ENCODE assay signal across 10 cellular contexts in the genomic region with DNA sequence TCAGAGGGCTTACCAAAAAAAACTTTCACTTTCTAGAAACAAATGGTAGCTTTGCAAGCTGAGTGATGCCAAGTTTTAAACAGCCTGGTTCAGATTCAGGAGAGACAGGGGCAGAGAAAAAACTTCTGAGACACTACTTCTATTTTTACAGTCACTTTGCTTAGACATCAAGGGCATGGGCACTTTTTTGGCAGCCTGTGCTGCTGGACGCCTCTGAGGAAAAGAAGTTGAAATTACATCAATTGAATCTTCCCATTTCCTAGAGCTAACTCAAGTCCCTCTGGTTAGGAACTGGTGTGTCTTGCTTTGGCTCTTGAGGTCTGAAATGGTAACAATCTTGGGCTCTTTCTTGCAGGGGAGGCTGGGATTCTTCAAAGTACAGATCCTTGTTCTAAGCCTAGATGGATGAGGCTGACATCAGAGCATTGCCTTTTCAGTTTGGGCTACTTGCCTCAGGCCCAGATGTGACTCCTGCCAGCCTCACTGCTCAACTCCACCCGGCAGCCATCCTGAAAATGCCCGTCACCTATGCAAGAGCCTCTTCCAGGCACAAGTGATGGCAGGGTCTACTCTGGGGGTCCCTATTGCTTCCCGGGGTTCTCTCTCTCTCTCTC.
DNase-seq lines count a peak whose midpoint lies in the region; ATAC-seq and TF ChIP-seq lines count a peak whose summit lies in the region.
"Had no signal": no experiment of that assay in that cellular context is flagged by ENCODE, and none has a peak within 500 bp of the region (broad histone marks: within the 10 kb centered on the region; RNA-seq: fewer than 3 reads in every experiment).

No MANE protein-coding gene starts in this region.

- no peaks in the 10 kb centered on the region for H3K9me3 Mint-ChIP-seq in GM23338
- H3K9me3 Mint-ChIP-seq in activated T-helper 17 cell treated with anti-CD3 and anti-CD28 coated beads, Interleukin-2, amount 50 U/mL, for 72 hours = peaks cover 4% of the 10 kb centered on the region
- peaks cover 0 to 14% (median 2%) of the 10 kb centered on the region in 11 donors for H3K9me3 Mint-ChIP-seq in naive thymus-derived CD4-positive, alpha-beta T cell

- no peak overlapping the region for H2AFZ ChIP-seq in GM23338

- H3K36me3 Mint-ChIP-seq in GM23338 (ENCODE audit: low read depth) = no peaks in the 10 kb centered on the region; the same call in 2 of the 3 replicates
- H3K36me3 Mint-ChIP-seq in activated T-helper 17 cell treated with anti-CD3 and anti-CD28 coated beads, Interleukin-2, amount 50 U/mL, for 72 hours (ENCODE audit: low read depth) = peaks cover 9% of the 10 kb centered on the region
- H3K36me3 Mint-ChIP-seq in naive thymus-derived CD4-positive, alpha-beta T cell = peaks cover 13 to 22% (median 15%) of the 10 kb centered on the region in 5 donors

- CTCF ChIA-PET in naive thymus-derived CD4-positive, alpha-beta T cell (lab: Charles Lee) = interaction anchor here (0.6 kb wide), 1 partner anchor 361 kb away, joined by 3 read pairs; no protein-coding TSS in a partner anchor

- POLR2A ChIA-PET in naive thymus-derived CD4-positive, alpha-beta T cell (lab: Charles Lee) = interaction anchor here (1.3 kb wide), 1 partner anchor 262 kb away, joined by 3 read pairs; no protein-coding TSS in a partner anchor

- peaks cover 30% of the 10 kb centered on the region for H3K4me1 ChIP-seq in GM23338 (ENCODE audit: insufficient read depth)
- H3K4me1 ChIP-seq in naive thymus-derived CD4-positive, alpha-beta T cell (ENCODE audit: control insufficient read depth in 2 of 2, insufficient read depth in 2 of 2, low read length in 2 of 2) = peaks cover 21 to 58% of the 10 kb centered on the region in 2 donors

- H3F3A ChIP-seq in GM23338 (replicated peaks; ENCODE audit: low read depth) = no peaks in the 10 kb centered on the region

- no peak overlapping the region for H3K27ac Mint-ChIP-seq in GM23338
- peak overlapping the region; percentile 85 for H3K27ac Mint-ChIP-seq in activated T-helper 17 cell treated with anti-CD3 and anti-CD28 coated beads, Interleukin-2, amount 50 U/mL, for 72 hours
- peak overlapping the region; percentile 85 to 97 (median 90) for H3K27ac Mint-ChIP-seq in naive thymus-derived CD4-positive, alpha-beta T cell

- H3K27ac ChIP-seq in GM23338 (ENCODE audit: low read depth) = no peak overlapping the region
- peak overlapping the region; percentile 59 for H3K27ac ChIP-seq in naive thymus-derived CD4-positive, alpha-beta T cell (ENCODE audit: low read depth, low read length)

- peak; percentile 23 for DNase-seq in ELF-1 (ENCODE audit: low read depth, low spot score)
- no peak for DNase-seq in GM23338 (ENCODE audit: low spot score)
- DNase-seq in naive thymus-derived CD4-positive, alpha-beta T cell = peak in 1 of 9 donors; percentile 41
- DNase-seq in NCI-H748 treated with DMSO at 0.1 percent for 48 hours (lab: John Stamatoyannopoulos, UW) = no peak
- DNase-seq in 8988T = no peak
- no peak for DNase-seq in NCI-H2081 treated with DMSO at 0.1 percent for 48 hours (lab: John Stamatoyannopoulos, UW)
- DNase-seq: NCI-H2029 treated with DMSO at 0.1 percent for 48 hours had no signal

- no peak overlapping the region for H3K4me3 Mint-ChIP-seq in GM23338
- H3K4me3 Mint-ChIP-seq in activated T-helper 17 cell treated with anti-CD3 and anti-CD28 coated beads, Interleukin-2, amount 50 U/mL, for 72 hours = peak overlapping the region; percentile 73
- H3K4me3 Mint-ChIP-seq in naive thymus-derived CD4-positive, alpha-beta T cell = peak overlapping the region; percentile 51 to 85 (median 79)

- no peaks in the 10 kb centered on the region for H3K9me3 ChIP-seq in naive thymus-derived CD4-positive, alpha-beta T cell (ENCODE audit: control insufficient read depth in 2 of 3, low read length in 3 of 3)

- H3K27me3 ChIP-seq in GM23338 (ENCODE audit: insufficient read depth) = no peaks in the 10 kb centered on the region
- no peaks in the 10 kb centered on the region for H3K27me3 ChIP-seq in naive thymus-derived CD4-positive, alpha-beta T cell (ENCODE audit: control insufficient read depth in 2 of 2, insufficient read depth in 2 of 2, low read length in 2 of 2)
- H3K27me3 ChIP-seq: cardiac muscle cell had no signal

- ATAC-seq in GM23338 (0 out of 3 replicates have a peak, but pooled peaks have one; percentile 19), GM18520 (IDR thresholded peaks at IDR 0.05; ENCODE audit: unreplicated experiment) (no peak)
- peak; percentile 1 for ATAC-seq in activated T-helper 17 cell treated with anti-CD3 and anti-CD28 coated beads, Interleukin-2, amount 50 U/mL, for 72 hours (replicated peaks)
- no peak for ATAC-seq in naive thymus-derived CD4-positive, alpha-beta T cell

- no peaks in the 10 kb centered on the region for H4K20me1 ChIP-seq in GM23338 (replicated peaks; ENCODE audit: insufficient read depth)

- peaks cover 41% of the 10 kb centered on the region for H3K4me1 Mint-ChIP-seq in GM23338
- H3K4me1 Mint-ChIP-seq in activated T-helper 17 cell treated with anti-CD3 and anti-CD28 coated beads, Interleukin-2, amount 50 U/mL, for 72 hours = peaks cover 44% of the 10 kb centered on the region
- H3K4me1 Mint-ChIP-seq in naive thymus-derived CD4-positive, alpha-beta T cell = peaks cover 35 to 91% (median 88%) of the 10 kb centered on the region in 7 donors

- peaks cover 8% of the 10 kb centered on the region for H3K27me3 Mint-ChIP-seq in GM23338 (ENCODE audit: insufficient read depth, low read depth, poor library complexity)
- H3K27me3 Mint-ChIP-seq in activated T-helper 17 cell treated with anti-CD3 and anti-CD28 coated beads, Interleukin-2, amount 50 U/mL, for 72 hours = no peaks in the 10 kb centered on the region
- peaks cover 0 to 53% (median 0%) of the 10 kb centered on the region in 5 donors for H3K27me3 Mint-ChIP-seq in naive thymus-derived CD4-positive, alpha-beta T cell

- no peaks in the 10 kb centered on the region for H3K36me3 ChIP-seq in GM23338 (ENCODE audit: insufficient read depth)
- H3K36me3 ChIP-seq in naive thymus-derived CD4-positive, alpha-beta T cell (ENCODE audit: control insufficient read depth in 2 of 3, insufficient read depth in 3 of 3, low read length in 3 of 3) = peaks cover 0 to 5% (median 0%) of the 10 kb centered on the region in 3 experiments
- H3K36me3 ChIP-seq: cardiac muscle cell had no signal

- peaks cover 7% of the 10 kb centered on the region for H3K79me2 ChIP-seq in GM23338 (replicated peaks; ENCODE audit: insufficient read depth)

- no peaks in the 10 kb centered on the region; the same call in 1 of the 2 replicates for H3K9me2 ChIP-seq in GM23338 (ENCODE audit: insufficient read depth)

- no peak for TF ChIP-seq CTCF in GM23338 (conservative IDR thresholded peaks at IDR 0.05; ENCODE audit: low read depth in 2 of 2)

- intact Hi-C loops in naive thymus-derived CD4-positive, alpha-beta T cell (cut with micrococcal nuclease) = loop anchor here (1.0 to 10.0 kb wide), 16 partner anchors 75 to 501 kb away; partner anchors contain the start of gene EIF4E3 (in 1 of the 2)

- H3K4me2 ChIP-seq in GM23338 = no peak overlapping the region

- no peak overlapping the region for H3K4me3 ChIP-seq in GM23338
- peak overlapping the region; percentile 48 for H3K4me3 ChIP-seq in naive thymus-derived CD4-positive, alpha-beta T cell (ENCODE audit: low read length)
- H3K4me3 ChIP-seq: cardiac muscle cell had no signal

TF ChIP-seq in GM23338, 12 proteins besides CTCF, POLR2A, EP300 and RAD21 (continues in another document):
- no peak for TF ChIP-seq ZNF331 (CRISPR knock-in tag; IDR thresholded peaks at IDR 0.05; ENCODE audit: low read depth)
- no peak for TF ChIP-seq CREB1 (CRISPR knock-in tag; IDR thresholded peaks at IDR 0.05; ENCODE audit: low read depth)
- TF ChIP-seq EZH2 (IDR thresholded peaks at IDR 0.05; ENCODE audit: low read depth, unreplicated experiment) = no peak
- TF ChIP-seq ETS1 (IDR thresholded peaks at IDR 0.05) = no peak
- TF ChIP-seq STAT1 (IDR thresholded peaks at IDR 0.05; ENCODE audit: unreplicated experiment) = no peak
- TF ChIP-seq REST (IDR thresholded peaks at IDR 0.05; ENCODE audit: unreplicated experiment) = no peak
- no peak for TF ChIP-seq POLR2AphosphoS5 (IDR thresholded peaks at IDR 0.05; ENCODE audit: low read depth)
- TF ChIP-seq NANOG (IDR thresholded peaks at IDR 0.05; ENCODE audit: borderline replicate concordance) = no peak
- no peak for TF ChIP-seq ZNF114 (CRISPR knock-in tag; IDR thresholded peaks at IDR 0.05)

Comparison
In these comparisons a context has a peak if more than half of its experiments do, and no peak if none do; other contexts are left out.
1. ATAC-seq: peak in GM23338 (single experiment) and activated T-helper 17 cell treated with anti-CD3 and anti-CD28 coated beads, Interleukin-2, amount 50 U/mL, for 72 hours (single experiment); none in naive thymus-derived CD4-positive, alpha-beta T cell (single experiment) and GM18520 (single experiment).